In the genomic region with DNA sequence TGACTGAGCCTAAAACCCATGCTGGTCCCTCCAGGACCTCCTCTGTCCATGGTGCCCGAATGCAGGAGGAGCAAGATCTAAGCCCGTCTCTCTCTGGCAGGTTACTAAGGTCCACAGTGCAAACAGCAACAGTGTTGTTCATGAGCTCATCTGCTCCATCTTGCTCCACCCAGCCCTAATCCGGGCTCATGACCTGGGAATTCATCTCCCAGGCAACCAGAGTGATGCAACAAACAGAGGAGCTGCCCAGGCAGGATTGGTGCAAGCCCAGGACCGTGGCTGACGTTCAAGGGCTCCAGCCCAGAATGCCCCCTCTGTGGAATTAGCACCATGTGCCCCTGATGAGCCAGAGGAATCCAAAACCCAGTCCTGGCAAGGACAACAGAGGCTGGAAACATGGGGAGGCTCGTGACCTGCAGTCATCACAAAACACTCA, we compare ENCODE assay signal across 8 cellular contexts. TPM values are rescaled to one million over a fixed set of nuclear protein-coding genes. Genes with fewer than 3 reads are reported as not detected.
DNase-seq lines count a peak whose midpoint lies in the region; ATAC-seq and TF ChIP-seq lines count a peak whose summit lies in the region.

No MANE protein-coding gene starts in this region.

- in situ Hi-C loops in HAP-1 (cut with MboI; ENCODE audit: low sequenced_read_pairs) = no loop called here

- no peak overlapping the region for H3K27ac ChIP-seq in foreskin keratinocyte

- peak; percentile 67 for ATAC-seq in foreskin keratinocyte

- DNase-seq in DMS153 treated with DMSO at 0.1 percent for 48 hours (lab: John Stamatoyannopoulos, UW; ENCODE audit: unreplicated experiment) (peak; percentile 60), NCI-H748 treated with DMSO at 0.1 percent for 48 hours (lab: John Stamatoyannopoulos, UW) (peak; percentile 81), foreskin keratinocyte (peak; percentile 12 to 66), posterior cingulate gyrus (peak; percentile 17 to 88 (median 44)), HAP-1 (ENCODE audit: low spot score in 2 of 2) (no peak)
- DNase-seq in activated naive CD4-positive, alpha-beta T cell (lab: John Stamatoyannopoulos, UW) = no peak
- no peak for DNase-seq in stimulated activated CD4-positive, alpha-beta T cell treated with anti-CD3 and anti-CD28 coated beads, Interleukin-4, amount 100 ng/mL, for 4 hours
- DNase-seq in activated T-helper 2 cell treated with anti-CD3 and anti-CD28 coated beads, Interferon-gamma antibody, Interleukin-2, Interleukin-4, amounts not matched to agents 10 μg/mL and 5 μg/mL and 100 μg/mL, durations not matched to agents 14 hours and 24 hours and 36 hours (ENCODE audit: low spot score) = no peak

- no peak overlapping the region for H3K4me3 Mint-ChIP-seq in activated T-helper 2 cell treated with anti-CD3 and anti-CD28 coated beads, Interferon-gamma antibody, Interleukin-2, Interleukin-4, amounts not matched to agents 10 μg/mL and 5 μg/mL and 100 μg/mL, durations not matched to agents 14 hours and 24 hours and 36 hours (ENCODE audit: low read depth)

- H3K27ac Mint-ChIP-seq in activated T-helper 2 cell treated with anti-CD3 and anti-CD28 coated beads, Interferon-gamma antibody, Interleukin-2, Interleukin-4, amounts not matched to agents 10 μg/mL and 5 μg/mL and 100 μg/mL, durations not matched to agents 14 hours and 24 hours and 36 hours = no peak overlapping the region

- H3K4me1 ChIP-seq in foreskin keratinocyte (no peaks in the 10 kb centered on the region), HAP-1 (no peaks in the 10 kb centered on the region)

- H3K27me3 ChIP-seq in foreskin keratinocyte (no peaks in the 10 kb centered on the region), HAP-1 (ENCODE audit: low read depth) (no peaks in the 10 kb centered on the region)

- no peaks in the 10 kb centered on the region for H3K27me3 Mint-ChIP-seq in activated T-helper 2 cell treated with anti-CD3 and anti-CD28 coated beads, Interferon-gamma antibody, Interleukin-2, Interleukin-4, amounts not matched to agents 10 μg/mL and 5 μg/mL and 100 μg/mL, durations not matched to agents 14 hours and 24 hours and 36 hours (ENCODE audit: low read depth)

- no peaks in the 10 kb centered on the region for H3K36me3 ChIP-seq in HAP-1 (replicated peaks)

- intact Hi-C loops in posterior cingulate gyrus (cut with DNase I) = no loop called here
- intact Hi-C loops in activated T-helper 2 cell treated with anti-CD3 and anti-CD28 coated beads, Interferon-gamma antibody, Interleukin-2, Interleukin-4, amounts not matched to agents 10 μg/mL and 5 μg/mL and 100 μg/mL, durations not matched to agents 14 hours and 24 hours and 36 hours (cut with micrococcal nuclease) = no loop called here

- TF ChIP-seq CTCF in foreskin keratinocyte (conservative IDR thresholded peaks at IDR 0.05) = no peak

- no peaks in the 10 kb centered on the region for H3K9me3 ChIP-seq in HAP-1

- H3K4me3 ChIP-seq in HAP-1 = no peak overlapping the region

- H3K9me3 Mint-ChIP-seq in activated T-helper 2 cell treated with anti-CD3 and anti-CD28 coated beads, Interferon-gamma antibody, Interleukin-2, Interleukin-4, amounts not matched to agents 10 μg/mL and 5 μg/mL and 100 μg/mL, durations not matched to agents 14 hours and 24 hours and 36 hours = no peaks in the 10 kb centered on the region

- H3K36me3 Mint-ChIP-seq in activated T-helper 2 cell treated with anti-CD3 and anti-CD28 coated beads, Interferon-gamma antibody, Interleukin-2, Interleukin-4, amounts not matched to agents 10 μg/mL and 5 μg/mL and 100 μg/mL, durations not matched to agents 14 hours and 24 hours and 36 hours (ENCODE audit: low read depth) = no peaks in the 10 kb centered on the region

- H3K4me1 Mint-ChIP-seq in activated T-helper 2 cell treated with anti-CD3 and anti-CD28 coated beads, Interferon-gamma antibody, Interleukin-2, Interleukin-4, amounts not matched to agents 10 μg/mL and 5 μg/mL and 100 μg/mL, durations not matched to agents 14 hours and 24 hours and 36 hours (ENCODE audit: low read depth) = no peaks in the 10 kb centered on the region

RNA-seq across cellular contexts. Expression of a gene that starts 29.9 kb away (rescaled TPM):
- total RNA-seq in foreskin keratinocyte = 0.46 and 0.65 TPM in 2 replicates
- 0.27 and 0.40 TPM in 2 replicates for polyA plus RNA-seq in foreskin keratinocyte
- not detected in 2 replicates for total RNA-seq in activated T-helper 2 cell treated with anti-CD3 and anti-CD28 coated beads, Interferon-gamma antibody, Interleukin-2, Interleukin-4, amounts not matched to agents 10 μg/mL and 5 μg/mL and 100 μg/mL, durations not matched to agents 14 hours and 24 hours and 36 hours

Comparison
In these comparisons a context has a peak if more than half of its experiments do, and no peak if none do; other contexts are left out.
1. DNase-seq: peak in DMS153 treated with DMSO at 0.1 percent for 48 hours (single experiment), NCI-H748 treated with DMSO at 0.1 percent for 48 hours (single experiment), foreskin keratinocyte (2 of 2) and posterior cingulate gyrus (10 of 10); none in HAP-1 (0 of 2), activated naive CD4-positive, alpha-beta T cell (0 of 4), stimulated activated CD4-positive, alpha-beta T cell treated with anti-CD3 and anti-CD28 coated beads, Interleukin-4, amount 100 ng/mL, for 4 hours (0 of 2) and activated T-helper 2 cell treated with anti-CD3 and anti-CD28 coated beads, Interferon-gamma antibody, Interleukin-2, Interleukin-4, amounts not matched to agents 10 μg/mL and 5 μg/mL and 100 μg/mL, durations not matched to agents 14 hours and 24 hours and 36 hours (single experiment).